11 cellular contexts compared by ENCODE assay signal in the genomic region with DNA sequence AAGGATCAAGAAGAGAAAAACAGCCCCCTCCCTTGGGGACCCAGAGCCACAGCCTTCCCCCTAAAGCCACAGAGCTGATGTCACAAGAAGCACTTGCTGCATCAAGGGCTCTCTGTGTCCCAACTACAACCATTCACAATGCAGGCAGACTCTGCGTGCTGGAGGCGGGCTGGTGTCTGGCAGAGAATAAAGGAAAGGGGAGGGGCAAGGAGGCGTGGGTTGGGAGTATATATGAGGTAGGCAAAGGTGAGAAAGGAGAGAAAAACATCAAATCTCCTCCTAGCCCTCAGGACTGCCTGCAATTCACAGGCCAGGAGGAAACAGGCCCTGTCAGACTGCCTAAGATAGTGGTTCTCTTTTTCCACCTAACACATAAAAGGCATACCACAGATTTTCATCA. TPM values are rescaled to one million over a fixed set of nuclear protein-coding genes. Genes with fewer than 3 reads are reported as not detected.
A peak's percentile ranks its signal among the peaks of the same experiment; 100 is the strongest.
DNase-seq lines count a peak whose midpoint lies in the region; ATAC-seq and TF ChIP-seq lines count a peak whose summit lies in the region.
"Had no signal": no experiment of that assay in that cellular context is flagged by ENCODE, and none has a peak within 500 bp of the region (broad histone marks: within the 10 kb centered on the region; RNA-seq: fewer than 3 reads in every experiment).

No MANE protein-coding gene starts in this region.

- intact Hi-C loops in CD4-positive, alpha-beta T cell (cut with DNase I, micrococcal nuclease): no loop called here
- intact Hi-C loops in activated naive CD4-positive, alpha-beta T cell treated with anti-CD3 and anti-CD28 coated beads for 36 hours (cut with micrococcal nuclease): no loop called here
- intact Hi-C loops in right lobe of liver (cut with DNase I) (no loop called here), PC-9 (cut with micrococcal nuclease; ENCODE audit: unreplicated experiment) (no loop called here), psoas muscle (cut with DNase I) (no loop called here)

- no peak overlapping the region for H3K4me3 Mint-ChIP-seq in CD4-positive, alpha-beta T cell
- H3K4me3 Mint-ChIP-seq in activated naive CD4-positive, alpha-beta T cell treated with anti-CD3 and anti-CD28 coated beads for 36 hours: no peak overlapping the region

- no peaks in the 10 kb centered on the region for H4K20me1 ChIP-seq in PC-9 (ENCODE audit: insufficient read depth)

- peaks cover 30% of the 10 kb centered on the region for H3K4me1 Mint-ChIP-seq in CD4-positive, alpha-beta T cell (ENCODE audit: low read depth)
- H3K4me1 Mint-ChIP-seq in activated naive CD4-positive, alpha-beta T cell treated with anti-CD3 and anti-CD28 coated beads for 36 hours (ENCODE audit: low read depth): peaks cover 37% of the 10 kb centered on the region

- no peaks in the 10 kb centered on the region for H3F3A ChIP-seq in PC-9 (ENCODE audit: insufficient read depth, low read depth)

- no peaks in the 10 kb centered on the region for H3K9me3 ChIP-seq in CD4-positive, alpha-beta T cell (ENCODE audit: control insufficient read depth, low read length)
- no peaks in the 10 kb centered on the region for H3K9me3 ChIP-seq in right lobe of liver
- no peaks in the 10 kb centered on the region for H3K9me3 ChIP-seq in PC-9 (ENCODE audit: insufficient read depth, low read depth)
- H3K9me3 ChIP-seq in psoas muscle: no peaks in the 10 kb centered on the region
- H3K9me3 ChIP-seq: spleen had no signal

- H3K4me3 ChIP-seq in right lobe of liver (no peak overlapping the region), PC-9 (no peak overlapping the region), psoas muscle (no peak overlapping the region)
- H3K4me3 ChIP-seq: spleen had no signal

- ATAC-seq in CD4-positive, alpha-beta T cell (ENCODE audit: poor library complexity): peak; percentile 93
- no peak for ATAC-seq in right lobe of liver
- ATAC-seq in psoas muscle: no peak

- H3K36me3 ChIP-seq in right lobe of liver (no peaks in the 10 kb centered on the region), PC-9 (ENCODE audit: low read depth) (no peaks in the 10 kb centered on the region), psoas muscle (ENCODE audit: insufficient read depth in 1 of 2, low read depth in 1 of 2) (no peaks in the 10 kb centered on the region)

- peak overlapping the region; percentile 40 for H3K27ac Mint-ChIP-seq in CD4-positive, alpha-beta T cell
- H3K27ac Mint-ChIP-seq in activated naive CD4-positive, alpha-beta T cell treated with anti-CD3 and anti-CD28 coated beads for 36 hours: no peak overlapping the region

- DNase-seq in CD4-positive, alpha-beta T cell: peak in 8 of 10 experiments; percentile 4 to 57 (median 22)
- DNase-seq in OCI-M1 (lab: John Stamatoyannopoulos, UW) (peak; percentile 86), pons (ENCODE audit: low spot score) (peak; percentile 31), right lobe of liver (no peak), PC-9 (no peak), cerebellum (ENCODE audit: low spot score) (no peak), psoas muscle (no peak)
- DNase-seq in activated naive CD4-positive, alpha-beta T cell treated with anti-CD3 and anti-CD28 coated beads for 36 hours: peak; percentile 79
- DNase-seq: NCI-H1694 treated with DMSO at 0.1 percent for 48 hours, spleen had no signal

- H3K9me3 Mint-ChIP-seq in CD4-positive, alpha-beta T cell: no peaks in the 10 kb centered on the region
- no peaks in the 10 kb centered on the region for H3K9me3 Mint-ChIP-seq in activated naive CD4-positive, alpha-beta T cell treated with anti-CD3 and anti-CD28 coated beads for 36 hours

- POLR2A ChIA-PET in CD4-positive, alpha-beta T cell (lab: Charles Lee): interaction anchor here (0.7 kb wide), 1 partner anchor 17 kb away, joined by 4 read pairs; no protein-coding TSS in a partner anchor
- POLR2A ChIA-PET in PC-9 (lab: Charles Lee; ENCODE audit: unreplicated experiment): no interaction called here

- no peak for TF ChIP-seq CTCF in CD4-positive, alpha-beta T cell (IDR thresholded peaks at IDR 0.05)
- no peak for TF ChIP-seq CTCF in right lobe of liver (IDR thresholded peaks at IDR 0.05)
- no peak for TF ChIP-seq CTCF in PC-9 (conservative IDR thresholded peaks at IDR 0.05)
- TF ChIP-seq CTCF in psoas muscle (IDR thresholded peaks at IDR 0.05): no peak

- H2AFZ ChIP-seq in PC-9: no peak overlapping the region

- no peak overlapping the region for H3K4me2 ChIP-seq in PC-9

- CTCF ChIA-PET in CD4-positive, alpha-beta T cell (lab: Charles Lee): no interaction called here
- CTCF ChIA-PET in activated naive CD4-positive, alpha-beta T cell treated with anti-CD3 and anti-CD28 coated beads for 36 hours (lab: Charles Lee): interaction anchor here (0.8 to 1.1 kb wide), 3 partner anchors 18 to 36 kb away, joined by 3 read pairs; no protein-coding TSS in a partner anchor
- CTCF ChIA-PET in PC-9 (lab: Charles Lee): interaction anchor here (0.5 kb wide), 1 partner anchor 10 kb away, joined by 4 read pairs; no protein-coding TSS in a partner anchor

- TF ChIP-seq POLR2A in right lobe of liver (IDR thresholded peaks at IDR 0.05): no peak

- H3K27me3 ChIP-seq in CD4-positive, alpha-beta T cell (ENCODE audit: control insufficient read depth, insufficient read depth, low read length): no peaks in the 10 kb centered on the region
- H3K27me3 ChIP-seq in right lobe of liver: no peaks in the 10 kb centered on the region
- no peaks in the 10 kb centered on the region for H3K27me3 ChIP-seq in PC-9 (ENCODE audit: insufficient read depth, low read depth)
- no peaks in the 10 kb centered on the region for H3K27me3 ChIP-seq in psoas muscle (ENCODE audit: insufficient read depth in 3 of 3, low read length in 2 of 3)
- H3K27me3 ChIP-seq: spleen had no signal

- BruUV-seq in PC-9 (replicated peaks; lab: Mats Ljungman, UMichigan): no TSS peak

- peaks cover 10% of the 10 kb centered on the region for H3K36me3 Mint-ChIP-seq in CD4-positive, alpha-beta T cell (ENCODE audit: low read depth)
- peaks cover 2% of the 10 kb centered on the region for H3K36me3 Mint-ChIP-seq in activated naive CD4-positive, alpha-beta T cell treated with anti-CD3 and anti-CD28 coated beads for 36 hours (ENCODE audit: low read depth)

- no peak overlapping the region for H3K27ac ChIP-seq in CD4-positive, alpha-beta T cell (ENCODE audit: low read depth, low read length)
- no peak overlapping the region for H3K27ac ChIP-seq in right lobe of liver
- no peak overlapping the region for H3K27ac ChIP-seq in PC-9
- H3K27ac ChIP-seq in psoas muscle: no peak overlapping the region
- H3K27ac ChIP-seq: spleen had no signal

- H3K79me2 ChIP-seq in PC-9 (ENCODE audit: low read depth): no peaks in the 10 kb centered on the region

- no peaks in the 10 kb centered on the region for H3K27me3 Mint-ChIP-seq in CD4-positive, alpha-beta T cell
- no peaks in the 10 kb centered on the region for H3K27me3 Mint-ChIP-seq in activated naive CD4-positive, alpha-beta T cell treated with anti-CD3 and anti-CD28 coated beads for 36 hours (ENCODE audit: low read depth)

- peaks cover 0 to 20% (median 8%) of the 10 kb centered on the region in 4 donors for H3K4me1 ChIP-seq in right lobe of liver
- peaks cover 7% of the 10 kb centered on the region; the same call in 1 of the 2 replicates for H3K4me1 ChIP-seq in PC-9 (replicated peaks; ENCODE audit: insufficient read depth)
- H3K4me1 ChIP-seq in psoas muscle: peaks cover 3% of the 10 kb centered on the region

- H3K9me2 ChIP-seq in PC-9 (ENCODE audit: insufficient read depth): no peaks in the 10 kb centered on the region

- 71% methylated on average over 3 of the region's 3 CpGs for WGBS in right lobe of liver (ENCODE audit: insufficient coverage, low coverage, low lambda C conversion rate, missing lambda C conversion rate)
- 74 to 94% (median 83%) methylated on average over 3 of the region's 3 CpGs for WGBS in psoas muscle, 3 donors

RNA-seq across cellular contexts. Expression of gene IHH, which starts 48.7 kb away (rescaled TPM):
- total RNA-seq in CD4-positive, alpha-beta T cell: not detected
- total RNA-seq in activated naive CD4-positive, alpha-beta T cell treated with anti-CD3 and anti-CD28 coated beads for 36 hours: not detected
- total RNA-seq in right lobe of liver (1 to 10 TPM in 3 of 6 experiments, under 1 TPM in 3; 0.42 to 3.9 (median 1.1) TPM), PC-9 (2021) (not detected in 2 replicates), cerebellum (not detected), psoas muscle (not detected)
- under 1 TPM in 2 of 3 donors, not detected in 1; 0.03 to 0.12 TPM for polyA plus RNA-seq in psoas muscle
- total RNA-seq: kidney epithelial cell, spleen had no signal

RNA-seq across cellular contexts. Expression of gene NHEJ1, which starts 51.1 kb away (rescaled TPM):
- total RNA-seq in CD4-positive, alpha-beta T cell: 1 to 10 TPM; 7.2 to 8.5 TPM
- 10 to 100 TPM; 24.4 to 26.6 TPM for total RNA-seq in activated naive CD4-positive, alpha-beta T cell treated with anti-CD3 and anti-CD28 coated beads for 36 hours
- total RNA-seq in right lobe of liver: 10 to 100 TPM in 3 of 6 experiments, 1 to 10 TPM in 3; 5.8 to 16.7 (median 10.9) TPM
- total RNA-seq in PC-9 (2021): 9.8 and 11.2 TPM in 2 replicates
- total RNA-seq in cerebellum: 18.1 TPM
- 10 to 100 TPM; 11.5 to 18.5 (median 13.4) TPM for total RNA-seq in psoas muscle
- 10 to 100 TPM; 10.7 to 20.5 (median 15.5) TPM for polyA plus RNA-seq in psoas muscle

Comparison
In these comparisons a context has a peak if more than half of its experiments do, and no peak if none do; other contexts are left out.
1. DNase-seq: peak in CD4-positive, alpha-beta T cell (8 of 10), OCI-M1 (single experiment), activated naive CD4-positive, alpha-beta T cell treated with anti-CD3 and anti-CD28 coated beads for 36 hours (single experiment) and pons (single experiment); none in right lobe of liver (0 of 3), PC-9 (0 of 2), cerebellum (single experiment) and psoas muscle (0 of 2).